Comparison of ENCODE assay signal across 27 cellular contexts in the genomic region with DNA sequence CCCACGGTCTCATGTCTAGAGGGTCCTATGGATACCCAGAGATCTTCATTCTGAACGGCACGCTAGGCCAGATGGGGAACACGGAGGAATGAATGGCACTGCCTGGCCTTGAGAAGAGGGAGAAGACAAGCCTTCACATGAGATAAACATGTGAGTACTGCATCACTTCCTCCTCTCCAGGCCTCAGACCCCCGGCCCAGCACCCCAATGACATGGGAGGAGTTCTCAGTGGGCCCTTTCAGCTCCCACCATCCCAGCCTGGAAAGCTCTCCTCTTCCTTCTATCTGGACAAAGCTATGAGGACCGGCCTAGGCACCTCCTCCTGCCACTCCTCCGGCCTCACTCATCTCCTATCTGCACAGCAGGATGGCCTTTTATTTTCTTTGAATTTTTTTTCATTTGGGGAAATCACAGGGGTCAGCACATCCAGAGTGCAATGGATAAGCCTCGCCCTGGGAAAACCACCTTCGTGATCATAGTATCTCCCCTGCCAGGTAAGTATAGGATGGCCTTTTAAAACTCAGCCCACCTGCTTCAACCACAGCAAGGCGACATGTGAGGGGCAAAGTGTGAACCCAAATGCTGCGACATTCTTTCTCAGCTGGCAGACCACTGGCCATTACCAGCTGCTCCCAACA. TPM values are rescaled to one million over a fixed set of nuclear protein-coding genes. Genes with fewer than 3 reads are reported as not detected.
"Had no signal": no experiment of that assay in that cellular context is flagged by ENCODE, and none has a peak within 500 bp of the region (broad histone marks: within the 10 kb centered on the region; RNA-seq: fewer than 3 reads in every experiment).

No MANE protein-coding gene starts in this region.

- H3K4me1 Mint-ChIP-seq: activated CD8-positive, alpha-beta memory T cell treated with anti-CD3 and anti-CD28 coated beads, Interleukin-2, amount 10 ng/mL, durations not matched to agents 7 days and 5 days; activated naive CD4-positive, alpha-beta T cell treated with anti-CD3 and anti-CD28 coated beads, Interleukin-2, amount 50 U/mL, for 24 hours; central memory CD8-positive, alpha-beta T cell had no signal

- H3K27ac Mint-ChIP-seq: activated CD8-positive, alpha-beta memory T cell treated with anti-CD3 and anti-CD28 coated beads, Interleukin-2, amount 10 ng/mL, durations not matched to agents 7 days and 5 days; activated CD8-positive, alpha-beta T cell treated with anti-CD3 and anti-CD28 coated beads for 36 hours; activated naive CD4-positive, alpha-beta T cell treated with anti-CD3 and anti-CD28 coated beads, Interleukin-2, amount 50 U/mL, for 24 hours; activated T-helper 1 cell treated with anti-CD3 and anti-CD28 coated beads, Interleukin-12 subunit alpha, Interleukin-12 subunit beta, Interleukin-2, Interleukin-4 antibody, amounts not matched to agents 30 ng/mL and 10 ng/mL and 1 ng/mL, durations not matched to agents 14 hours and 24 hours and 36 hours; effector memory CD8-positive, alpha-beta T cell; stimulated activated naive B cell treated with anti-CD40 and anti-IgM and Interleukin-4, amounts not matched to agents 10 μg/mL and 1 μg/mL and 100 μg/mL, for 72 hours had no signal

- H3K36me3 ChIP-seq: breast epithelium, colonic mucosa, left ventricle myocardium inferior, sigmoid colon, uterus had no signal

- H3K4me2 ChIP-seq: smooth muscle cell had no signal

- H3K36me3 Mint-ChIP-seq: activated CD8-positive, alpha-beta memory T cell treated with anti-CD3 and anti-CD28 coated beads, Interleukin-2, amount 10 ng/mL, durations not matched to agents 7 days and 5 days; activated naive CD4-positive, alpha-beta T cell treated with anti-CD3 and anti-CD28 coated beads, Interleukin-2, amount 50 U/mL, for 24 hours; naive thymus-derived CD4-positive, alpha-beta T cell; stimulated activated naive B cell treated with anti-CD40 and anti-IgM and Interleukin-4, amounts not matched to agents 10 μg/mL and 1 μg/mL and 100 μg/mL, for 72 hours had no signal

- H3K4me3 Mint-ChIP-seq: activated CD8-positive, alpha-beta memory T cell treated with anti-CD3 and anti-CD28 coated beads, Interleukin-2, amount 10 ng/mL, durations not matched to agents 7 days and 5 days; activated CD8-positive, alpha-beta T cell treated with anti-CD3 and anti-CD28 coated beads for 36 hours; activated naive CD4-positive, alpha-beta T cell treated with anti-CD3 and anti-CD28 coated beads, Interleukin-2, amount 50 U/mL, for 24 hours; activated T-helper 1 cell treated with anti-CD3 and anti-CD28 coated beads, Interleukin-12 subunit alpha, Interleukin-12 subunit beta, Interleukin-2, Interleukin-4 antibody, amounts not matched to agents 30 ng/mL and 10 ng/mL and 1 ng/mL, durations not matched to agents 14 hours and 24 hours and 36 hours; central memory CD8-positive, alpha-beta T cell; effector memory CD8-positive, alpha-beta T cell; naive thymus-derived CD4-positive, alpha-beta T cell; neural crest cell; stimulated activated naive B cell treated with anti-CD40 and anti-IgM and Interleukin-4, amounts not matched to agents 10 μg/mL and 1 μg/mL and 100 μg/mL, for 72 hours had no signal

- H3K27me3 Mint-ChIP-seq: activated CD8-positive, alpha-beta memory T cell treated with anti-CD3 and anti-CD28 coated beads, Interleukin-2, amount 10 ng/mL, durations not matched to agents 7 days and 5 days; activated CD8-positive, alpha-beta T cell treated with anti-CD3 and anti-CD28 coated beads for 36 hours; activated naive CD4-positive, alpha-beta T cell treated with anti-CD3 and anti-CD28 coated beads, Interleukin-2, amount 50 U/mL, for 24 hours; naive thymus-derived CD4-positive, alpha-beta T cell; stimulated activated naive B cell treated with anti-CD40 and anti-IgM and Interleukin-4, amounts not matched to agents 10 μg/mL and 1 μg/mL and 100 μg/mL, for 72 hours had no signal

- H3K4me3 ChIP-seq: breast epithelium, colonic mucosa, dorsolateral prefrontal cortex, left ventricle myocardium inferior, sigmoid colon, smooth muscle cell, testis, uterus had no signal

- H3K9me3 ChIP-seq: breast epithelium, colonic mucosa, left ventricle myocardium inferior, sigmoid colon, testis, uterus had no signal

- DNase-seq: activated CD4-positive, alpha-beta T cell treated with anti-CD3 and anti-CD28 coated beads for 1 hour; activated CD8-positive, alpha-beta memory T cell treated with anti-CD3 and anti-CD28 coated beads, Interleukin-2, amount 10 ng/mL, durations not matched to agents 7 days and 5 days; activated CD8-positive, alpha-beta T cell treated with anti-CD3 and anti-CD28 coated beads for 36 hours; activated gamma-delta T cell treated with Interleukin-2 at 50 U/mL for 16 hours; anterior cingulate cortex; colonic mucosa; effector memory CD8-positive, alpha-beta T cell; kidney glomerular epithelial cell; left ventricle myocardium inferior; sigmoid colon; stimulated activated CD4-positive, alpha-beta T cell treated with anti-CD3 and anti-CD28 coated beads, Interleukin-2, amount 100 ng/mL, for 48 hours; stimulated activated CD8-positive, alpha-beta memory T cell treated with anti-CD3 and anti-CD28 coated beads, Interleukin-4, amount 100 ng/mL, for 48 hours; stimulated activated naive B cell treated with anti-CD40 and anti-IgM and Interleukin-4, amounts not matched to agents 10 μg/mL and 1 μg/mL and 100 μg/mL, for 72 hours; T-helper 9 cell; testis; trophoblast cell; uterus had no signal

- H3K4me1 ChIP-seq: uterus had no signal

- H3K27ac ChIP-seq: breast epithelium, colonic mucosa, dorsolateral prefrontal cortex, left ventricle myocardium inferior, sigmoid colon, testis, uterus had no signal

- H3K27me3 ChIP-seq: breast epithelium, colonic mucosa, dorsolateral prefrontal cortex, sigmoid colon, testis, uterus had no signal

- ATAC-seq: activated CD8-positive, alpha-beta memory T cell treated with anti-CD3 and anti-CD28 coated beads, Interleukin-2, amount 10 ng/mL, durations not matched to agents 7 days and 5 days; activated CD8-positive, alpha-beta T cell treated with anti-CD3 and anti-CD28 coated beads for 36 hours; effector memory CD8-positive, alpha-beta T cell; naive thymus-derived CD4-positive, alpha-beta T cell; stimulated activated naive B cell treated with anti-CD40 and anti-IgM and Interleukin-4, amounts not matched to agents 10 μg/mL and 1 μg/mL and 100 μg/mL, for 72 hours had no signal

- H3K9me3 Mint-ChIP-seq: activated CD8-positive, alpha-beta T cell treated with anti-CD3 and anti-CD28 coated beads for 36 hours; activated naive CD4-positive, alpha-beta T cell treated with anti-CD3 and anti-CD28 coated beads, Interleukin-2, amount 50 U/mL, for 24 hours; activated T-helper 1 cell treated with anti-CD3 and anti-CD28 coated beads, Interleukin-12 subunit alpha, Interleukin-12 subunit beta, Interleukin-2, Interleukin-4 antibody, amounts not matched to agents 30 ng/mL and 10 ng/mL and 1 ng/mL, durations not matched to agents 14 hours and 24 hours and 36 hours; central memory CD8-positive, alpha-beta T cell; effector memory CD8-positive, alpha-beta T cell; naive thymus-derived CD4-positive, alpha-beta T cell; neural crest cell; stimulated activated naive B cell treated with anti-CD40 and anti-IgM and Interleukin-4, amounts not matched to agents 10 μg/mL and 1 μg/mL and 100 μg/mL, for 72 hours had no signal

RNA-seq across cellular contexts. Expression of a gene that starts 58.3 kb away (rescaled TPM):
- total RNA-seq: activated CD8-positive, alpha-beta memory T cell treated with anti-CD3 and anti-CD28 coated beads, Interleukin-2, amount 10 ng/mL, durations not matched to agents 7 days and 5 days; lung microvascular endothelial cell; neural crest cell; renal cortical epithelial cell; smooth muscle cell had no signal
- polyA plus RNA-seq: naive thymus-derived CD4-positive, alpha-beta T cell had no signal
